In the genomic region with DNA sequence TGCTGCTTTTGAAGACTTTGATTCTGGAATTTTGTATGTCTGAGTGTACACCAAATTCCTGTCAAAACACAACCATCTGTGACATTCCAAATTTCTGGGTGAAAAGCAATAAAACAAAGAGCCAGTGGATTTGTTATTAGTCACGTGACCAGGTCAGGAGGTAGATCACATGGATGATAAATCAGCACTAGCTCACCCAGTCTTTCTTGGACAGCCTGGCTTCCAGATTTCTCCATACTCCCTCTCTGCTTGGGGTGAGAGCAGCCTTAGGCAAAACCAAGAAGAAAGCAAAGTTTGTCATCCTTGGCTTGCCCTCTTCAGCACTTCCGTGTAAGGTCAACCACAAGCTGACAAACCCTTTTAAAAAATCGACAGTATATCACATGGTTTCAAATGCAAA, we compare ENCODE assay signal across 16 cellular contexts.
DNase-seq lines count a peak whose midpoint lies in the region; ATAC-seq, FAIRE-seq and TF ChIP-seq lines count a peak whose summit lies in the region.
"Had no signal": no experiment of that assay in that cellular context is flagged by ENCODE, and none has a peak within 500 bp of the region (broad histone marks: within the 10 kb centered on the region; RNA-seq: fewer than 3 reads in every experiment).

No MANE protein-coding gene starts in this region.

- peaks cover 0 to 1% of the 10 kb centered on the region in 2 experiments for H3K4me1 ChIP-seq in trophoblast cell (ENCODE audit: control insufficient read depth in 1 of 2, insufficient read depth in 2 of 2, low read length in 2 of 2)
- H3K4me1 ChIP-seq: parathyroid adenoma had no signal

- no peaks in the 10 kb centered on the region for H3K79me2 ChIP-seq in trophoblast cell (ENCODE audit: control insufficient read depth, insufficient read depth, low read length, poor library complexity)
- H3K79me2 ChIP-seq: parathyroid adenoma had no signal

- H3K18ac ChIP-seq in trophoblast cell (ENCODE audit: low read length): no peak overlapping the region

- H4K12ac ChIP-seq in trophoblast cell (ENCODE audit: low read depth, low read length): no peak overlapping the region

- CTCF ChIA-PET in Calu3 (lab: Charles Lee): no interaction called here

- no peak overlapping the region for H3K9ac ChIP-seq in trophoblast cell (ENCODE audit: low read length)
- H3K9ac ChIP-seq: parathyroid adenoma had no signal

- no peaks in the 10 kb centered on the region for H3K36me3 Mint-ChIP-seq in Calu3 (ENCODE audit: insufficient read depth, unreplicated experiment)
- H3K36me3 Mint-ChIP-seq: CD14-positive monocyte, WTC11 had no signal

- H3K27me3 Mint-ChIP-seq in Calu3 (ENCODE audit: unreplicated experiment): no peaks in the 10 kb centered on the region
- H3K27me3 Mint-ChIP-seq: stimulated activated naive CD8-positive, alpha-beta T cell treated with anti-CD3 and anti-CD28 coated beads, Interleukin-15, amount 100 ng/mL, for 72 hours had no signal

- DNase-seq in Calu3 (peak; percentile 22), NCI-H226 (peak; percentile 37), epithelial cell of esophagus (ENCODE audit: low read depth) (peak; percentile 55), trophoblast cell (peak; percentile 1 to 36), urothelium cell line (ENCODE audit: low spot score) (no peak)
- no peak for DNase-seq in stimulated activated CD4-positive, alpha-beta T cell treated with anti-CD3 and anti-CD28 coated beads, Interleukin-12 subunit alpha, Interleukin-12 subunit beta, amount 100 ng/mL, for 4 hours
- DNase-seq: activated gamma-delta T cell; MV-4-11; NCI-H2081 treated with DMSO at 0.1 percent for 48 hours; RPMI8226; stimulated activated naive CD8-positive, alpha-beta T cell treated with anti-CD3 and anti-CD28 coated beads, Interleukin-15, amount 100 ng/mL, for 72 hours had no signal

- H2AK5ac ChIP-seq in trophoblast cell (ENCODE audit: low read length): no peak overlapping the region

- no peak overlapping the region for H2AFZ ChIP-seq in trophoblast cell (ENCODE audit: insufficient read depth, low read length, poor library complexity)
- H2AFZ ChIP-seq: parathyroid adenoma had no signal

- peak overlapping the region; percentile 24 for H3K4me3 Mint-ChIP-seq in Calu3 (ENCODE audit: low read depth, unreplicated experiment)
- H3K4me3 Mint-ChIP-seq: CD14-positive monocyte; stimulated activated naive CD8-positive, alpha-beta T cell treated with anti-CD3 and anti-CD28 coated beads, Interleukin-15, amount 100 ng/mL, for 72 hours; WTC11 had no signal

- no peak overlapping the region for H3K23ac ChIP-seq in trophoblast cell (ENCODE audit: low read length)

- no peak overlapping the region for H3K14ac ChIP-seq in trophoblast cell (ENCODE audit: low read length)

- BruUV-seq in Calu3 (replicated peaks; lab: Mats Ljungman, UMichigan): no TSS peak

- H4K8ac ChIP-seq in trophoblast cell (ENCODE audit: low read depth, low read length): no peak overlapping the region

- H3K27me3 ChIP-seq in trophoblast cell (ENCODE audit: insufficient read depth, low read length): no peaks in the 10 kb centered on the region

- no peak overlapping the region for H2BK120ac ChIP-seq in trophoblast cell (ENCODE audit: insufficient read depth, low read length, poor library complexity)

- H3K27ac Mint-ChIP-seq in Calu3 (ENCODE audit: unreplicated experiment): peak overlapping the region; percentile 76
- H3K27ac Mint-ChIP-seq: CD14-positive monocyte; stimulated activated naive CD8-positive, alpha-beta T cell treated with anti-CD3 and anti-CD28 coated beads, Interleukin-15, amount 100 ng/mL, for 72 hours; WTC11 had no signal

- no peak overlapping the region for H3K27ac ChIP-seq in trophoblast cell (ENCODE audit: low read depth, low read length)
- H3K27ac ChIP-seq: parathyroid adenoma had no signal

- H3K4ac ChIP-seq in trophoblast cell (ENCODE audit: low read depth, low read length): no peak overlapping the region

- H2BK12ac ChIP-seq in trophoblast cell (ENCODE audit: low read length): no peak overlapping the region

- H3K4me2 ChIP-seq in trophoblast cell (ENCODE audit: low read length): no peak overlapping the region

- no peak overlapping the region for H3K4me3 ChIP-seq in epithelial cell of esophagus (ENCODE audit: low read length)
- no peak overlapping the region for H3K4me3 ChIP-seq in trophoblast cell (ENCODE audit: low read depth, low read length)

- FAIRE-seq in urothelium cell line (lab: Jason Lieb, UNC): no peak
- FAIRE-seq: H54 had no signal

- no peak for TF ChIP-seq CTCF in Calu3 (IDR thresholded peaks at IDR 0.05; ENCODE audit: unreplicated experiment)
- no peak for TF ChIP-seq CTCF in epithelial cell of esophagus (IDR thresholded peaks at IDR 0.05; ENCODE audit: insufficient read depth, low read depth, low read length, missing control alignments)

- H4K91ac ChIP-seq in trophoblast cell (ENCODE audit: low read depth, low read length): no peak overlapping the region

- WGBS in trophoblast cell (ENCODE audit: extremely low coverage, insufficient coverage, insufficient read length): no CpG with 5 or more reads among the region's 3 CpGs

- ATAC-seq in HG02571 (IDR thresholded peaks at IDR 0.05; ENCODE audit: unreplicated experiment): no peak
- ATAC-seq: stimulated activated naive CD8-positive, alpha-beta T cell treated with anti-CD3 and anti-CD28 coated beads, Interleukin-15, amount 100 ng/mL, for 72 hours; WTC11 had no signal

- peaks cover 24% of the 10 kb centered on the region for H3K4me1 Mint-ChIP-seq in Calu3 (ENCODE audit: low read depth, unreplicated experiment)
- H3K4me1 Mint-ChIP-seq: CD14-positive monocyte; stimulated activated naive CD8-positive, alpha-beta T cell treated with anti-CD3 and anti-CD28 coated beads, Interleukin-15, amount 100 ng/mL, for 72 hours; WTC11 had no signal

- no peak overlapping the region for H2BK5ac ChIP-seq in trophoblast cell (ENCODE audit: low read depth, low read length, poor library complexity)

- H3K79me1 ChIP-seq in trophoblast cell (ENCODE audit: low read length): no peaks in the 10 kb centered on the region

- no peaks in the 10 kb centered on the region for H3K9me3 ChIP-seq in trophoblast cell (ENCODE audit: insufficient read depth, low read depth, low read length)

- H3K36me3 ChIP-seq in trophoblast cell (ENCODE audit: control insufficient read depth in 1 of 2, insufficient read depth in 2 of 2, low read length in 2 of 2): no peaks in the 10 kb centered on the region

- intact Hi-C loops in Calu3 (cut with micrococcal nuclease; ENCODE audit: unreplicated experiment): loop anchor here (10.0 kb wide), 1 partner anchor 1516 kb away; no protein-coding TSS in a partner anchor

- no peaks in the 10 kb centered on the region for H3K9me3 Mint-ChIP-seq in Calu3 (ENCODE audit: low read depth, unreplicated experiment)
- H3K9me3 Mint-ChIP-seq: stimulated activated naive CD8-positive, alpha-beta T cell treated with anti-CD3 and anti-CD28 coated beads, Interleukin-15, amount 100 ng/mL, for 72 hours had no signal

Comparison
In these comparisons a context has a peak if more than half of its experiments do, and no peak if none do; other contexts are left out.
1. DNase-seq: peak in Calu3 (single experiment), NCI-H226 (single experiment), epithelial cell of esophagus (single experiment) and trophoblast cell (2 of 2); none in urothelium cell line (single experiment) and stimulated activated CD4-positive, alpha-beta T cell treated with anti-CD3 and anti-CD28 coated beads, Interleukin-12 subunit alpha, Interleukin-12 subunit beta, amount 100 ng/mL, for 4 hours (single experiment).